In the genomic region with DNA sequence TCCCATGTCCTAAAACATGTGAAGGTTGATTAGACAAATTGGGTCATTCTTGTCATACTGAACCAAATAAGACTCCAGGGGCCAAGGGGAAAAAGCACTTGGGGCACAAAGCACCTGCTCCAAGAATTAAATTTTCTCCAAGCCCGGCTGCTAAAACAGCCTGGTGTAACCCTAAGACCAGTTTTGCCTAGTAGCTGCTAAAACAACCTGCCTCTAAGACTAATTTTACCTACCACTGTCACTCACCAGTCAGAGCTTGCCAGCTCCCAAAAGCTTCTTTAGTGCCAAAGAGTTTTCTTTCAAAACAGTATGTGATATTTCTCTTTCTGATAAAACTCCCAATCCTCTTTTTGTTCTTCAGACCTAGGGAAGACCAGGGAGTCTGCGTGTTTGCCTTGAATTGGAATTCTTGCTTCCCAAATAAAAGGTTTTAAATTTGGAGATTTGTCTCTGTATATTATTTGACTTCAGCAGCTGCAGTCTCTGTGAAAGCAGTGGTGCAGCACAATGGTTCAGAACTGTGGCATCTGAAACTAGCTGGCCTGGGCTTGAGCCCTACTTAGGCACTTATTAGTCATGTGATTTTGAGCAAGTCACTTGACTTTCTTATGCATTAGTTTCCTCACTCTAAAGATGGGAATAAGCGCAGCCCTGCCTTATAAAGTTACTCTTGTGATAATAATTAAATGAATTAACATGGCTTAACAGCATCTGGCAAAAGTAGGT, we compare ENCODE assay signal across 10 cellular contexts. TPM values are rescaled to one million over a fixed set of nuclear protein-coding genes. Genes with fewer than 3 reads are reported as not detected.
"Had no signal": no experiment of that assay in that cellular context is flagged by ENCODE, and none has a peak within 500 bp of the region (broad histone marks: within the 10 kb centered on the region; RNA-seq: fewer than 3 reads in every experiment).

No MANE protein-coding gene starts in this region.

- H3K4me1 Mint-ChIP-seq: GM23338, IgD-negative memory B cell had no signal

- H3K4me3 ChIP-seq: GM23338 had no signal

- FAIRE-seq: H1, H54, HTR-8/SVneo had no signal

- H3K36me3 Mint-ChIP-seq: IgD-negative memory B cell had no signal

- H3K27ac Mint-ChIP-seq: GM23338, H9 had no signal

- H3K27ac ChIP-seq: KMS-11 had no signal

- ATAC-seq: GM23338 had no signal

- H3K4me2 ChIP-seq: GM23338, KMS-11 had no signal

- H2AFZ ChIP-seq: GM23338 had no signal

- H3K9me3 Mint-ChIP-seq: GM23338, H9, IgD-negative memory B cell had no signal

- H3K4me3 Mint-ChIP-seq: GM23338, H9, IgD-negative memory B cell had no signal

- DNase-seq: H9, HCEC 1CT, KBM-7 had no signal

- H3K9ac ChIP-seq: KMS-11 had no signal

RNA-seq across cellular contexts. Expression of a gene that starts 16.2 kb away (rescaled TPM):
- total RNA-seq: HT-29 had no signal
- polyA plus RNA-seq: IgD-negative memory B cell had no signal
